ENCODE assay signal across 8 cellular contexts in the genomic region with DNA sequence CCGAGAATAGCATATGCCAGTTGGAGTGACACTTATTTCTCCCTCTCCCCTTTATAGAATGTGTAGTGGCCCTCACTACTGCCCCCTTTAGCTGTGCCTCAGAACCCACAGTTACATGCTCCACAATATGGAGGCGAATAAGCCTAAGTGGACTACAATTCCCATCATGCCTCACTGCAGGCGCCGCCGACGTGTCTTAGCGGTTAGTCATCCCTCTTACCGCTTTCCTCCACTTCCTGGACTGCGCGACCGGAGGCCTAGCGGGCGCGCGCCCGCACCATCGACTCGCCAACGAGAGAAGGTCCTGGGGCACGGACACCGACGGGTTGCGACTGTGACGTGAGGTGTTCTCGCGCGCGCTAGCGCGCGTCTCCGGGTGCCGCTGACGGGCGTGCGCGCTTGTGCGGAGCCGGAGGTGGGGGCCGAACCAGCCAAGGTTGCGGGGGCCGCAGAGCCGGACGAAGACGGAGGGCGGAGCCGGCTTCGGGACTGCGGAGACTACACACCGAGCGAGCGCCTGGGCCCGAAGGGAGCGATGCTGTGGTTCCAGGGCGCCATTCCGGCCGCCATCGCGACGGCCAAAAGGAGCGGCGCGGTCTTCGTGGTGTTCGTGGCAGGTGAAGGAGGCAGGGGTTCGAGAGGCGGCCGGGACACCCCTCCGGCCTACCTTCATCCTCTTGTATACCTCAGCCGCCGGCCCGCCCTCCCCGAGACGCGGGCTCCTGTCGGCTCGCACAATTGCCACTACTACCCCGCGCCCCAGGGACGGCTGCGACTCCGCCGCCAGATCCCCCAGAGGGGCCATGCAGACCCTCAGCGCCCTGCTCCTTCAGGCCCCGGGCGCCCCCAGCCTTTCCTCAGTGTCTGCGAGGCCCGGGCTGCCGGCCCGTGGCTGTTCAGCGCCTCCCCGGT. TPM values are rescaled to one million over a fixed set of nuclear protein-coding genes. Genes with fewer than 3 reads are reported as not detected.
A peak's percentile ranks its signal among the peaks of the same experiment; 100 is the strongest.
DNase-seq lines count a peak whose midpoint lies in the region; ATAC-seq and TF ChIP-seq lines count a peak whose summit lies in the region.

A gene with protein sequence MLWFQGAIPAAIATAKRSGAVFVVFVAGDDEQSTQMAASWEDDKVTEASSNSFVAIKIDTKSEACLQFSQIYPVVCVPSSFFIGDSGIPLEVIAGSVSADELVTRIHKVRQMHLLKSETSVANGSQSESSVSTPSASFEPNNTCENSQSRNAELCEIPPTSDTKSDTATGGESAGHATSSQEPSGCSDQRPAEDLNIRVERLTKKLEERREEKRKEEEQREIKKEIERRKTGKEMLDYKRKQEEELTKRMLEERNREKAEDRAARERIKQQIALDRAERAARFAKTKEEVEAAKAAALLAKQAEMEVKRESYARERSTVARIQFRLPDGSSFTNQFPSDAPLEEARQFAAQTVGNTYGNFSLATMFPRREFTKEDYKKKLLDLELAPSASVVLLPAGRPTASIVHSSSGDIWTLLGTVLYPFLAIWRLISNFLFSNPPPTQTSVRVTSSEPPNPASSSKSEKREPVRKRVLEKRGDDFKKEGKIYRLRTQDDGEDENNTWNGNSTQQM (plus strand): TSS at position 461 of the 912 bp plus-strand sequence. CDS start 75 bp downstream, at position 536.

- H3K4me3 ChIP-seq in gastroesophageal sphincter (peak within 1 kb of the TSS; percentile 76 to 96), suprapubic skin (peak within 1 kb of the TSS; percentile 99)

- H3K27me3 ChIP-seq in gastroesophageal sphincter (no peaks in the 10 kb centered on the region), suprapubic skin (no peaks in the 10 kb centered on the region)

- peak within 1 kb of the TSS; percentile 98 for H3K4me3 Mint-ChIP-seq in activated naive CD4-positive, alpha-beta T cell treated with anti-CD3 and anti-CD28 coated beads, Interleukin-2, amount 10 ng/mL, durations not matched to agents 7 days and 5 days

- 2 to 20% methylated on average over 1 to 16 of the region's 92 CpGs for WGBS in gastroesophageal sphincter (ENCODE audit: low coverage in 1 of 2), 2 donors
- WGBS in suprapubic skin, result 1% methylated on average over 64 of the region's 92 CpGs

- TF ChIP-seq EP300 in gastroesophageal sphincter (IDR thresholded peaks at IDR 0.05), result no peak
- no peak for TF ChIP-seq EP300 in suprapubic skin (IDR thresholded peaks at IDR 0.05)

- H3K9me3 ChIP-seq in gastroesophageal sphincter (no peaks in the 10 kb centered on the region), suprapubic skin (no peaks in the 10 kb centered on the region)

- peak in 3 of 4 experiments; percentile 18 to 43 (median 31) for TF ChIP-seq CTCF in gastroesophageal sphincter (IDR thresholded peaks at IDR 0.05)
- TF ChIP-seq CTCF in suprapubic skin (IDR thresholded peaks at IDR 0.05), result no peak

- ATAC-seq in gastroesophageal sphincter, result peak; percentile 99

- peaks cover 36% of the 10 kb centered on the region for H3K4me1 Mint-ChIP-seq in activated naive CD4-positive, alpha-beta T cell treated with anti-CD3 and anti-CD28 coated beads, Interleukin-2, amount 10 ng/mL, durations not matched to agents 7 days and 5 days

- CTCF ChIA-PET in HEK293T (lab: Yijun Ruan, JAX), result no interaction called here
- CTCF ChIA-PET in activated naive CD4-positive, alpha-beta T cell treated with anti-CD3 and anti-CD28 coated beads, Interleukin-2, amount 10 ng/mL, durations not matched to agents 7 days and 5 days (lab: Charles Lee), result interaction anchor here (0.9 kb wide), 1 partner anchor 11 kb away, joined by 3 read pairs; no protein-coding TSS in a partner anchor

- TF ChIP-seq POLR2A in gastroesophageal sphincter (IDR thresholded peaks at IDR 0.05) (peak; percentile 89 to 90), suprapubic skin (IDR thresholded peaks at IDR 0.05) (peak; percentile 23 to 93)

- POLR2A ChIA-PET in HEK293T (lab: Yijun Ruan, JAX), result interaction anchor here (1.1 kb wide), 1 partner anchor 21 kb away, joined by 4 read pairs; no protein-coding TSS in a partner anchor

- peak within 1 kb of the TSS; percentile 96 to 100 (median 99) for H3K27ac ChIP-seq in gastroesophageal sphincter
- H3K27ac ChIP-seq in suprapubic skin, result peak within 1 kb of the TSS; percentile 98

- peak within 1 kb of the TSS; percentile 99 for H3K27ac Mint-ChIP-seq in activated naive CD4-positive, alpha-beta T cell treated with anti-CD3 and anti-CD28 coated beads, Interleukin-2, amount 10 ng/mL, durations not matched to agents 7 days and 5 days

- H3K36me3 ChIP-seq in gastroesophageal sphincter, result no peaks in the 10 kb centered on the region
- no peaks in the 10 kb centered on the region for H3K36me3 ChIP-seq in suprapubic skin

- H3K36me3 Mint-ChIP-seq in activated naive CD4-positive, alpha-beta T cell treated with anti-CD3 and anti-CD28 coated beads, Interleukin-2, amount 10 ng/mL, durations not matched to agents 7 days and 5 days, result peaks cover 30% of the 10 kb centered on the region

- peaks cover 2% of the 10 kb centered on the region for H3K9me3 Mint-ChIP-seq in activated naive CD4-positive, alpha-beta T cell treated with anti-CD3 and anti-CD28 coated beads, Interleukin-2, amount 10 ng/mL, durations not matched to agents 7 days and 5 days

- no peaks in the 10 kb centered on the region for H3K27me3 Mint-ChIP-seq in activated naive CD4-positive, alpha-beta T cell treated with anti-CD3 and anti-CD28 coated beads, Interleukin-2, amount 10 ng/mL, durations not matched to agents 7 days and 5 days

- DNase-seq in GM04503 (ENCODE audit: low read depth) (peak; percentile 95), HEK293T (ENCODE audit: extremely low spot score) (peak; percentile 94), MV-4-11 (lab: John Stamatoyannopoulos, UW) (peak; percentile 98), SK-N-DZ (ENCODE audit: low spot score) (peak; percentile 98), non-pigmented ciliary epithelial cell (ENCODE audit: low read depth) (peak; percentile 96), suprapubic skin (ENCODE audit: low spot score in 2 of 2) (peak; percentile 97 to 98)
- DNase-seq in activated naive CD4-positive, alpha-beta T cell treated with anti-CD3 and anti-CD28 coated beads, Interleukin-2, amount 10 ng/mL, durations not matched to agents 7 days and 5 days, result peak; percentile 97

- H3K4me1 ChIP-seq in gastroesophageal sphincter, result peaks cover 0 to 39% (median 6%) of the 10 kb centered on the region in 3 donors
- peaks cover 28% of the 10 kb centered on the region for H3K4me1 ChIP-seq in suprapubic skin

TF ChIP-seq in HEK293T, 16 proteins besides CTCF, POLR2A, EP300 and RAD21:
- no peak for TF ChIP-seq BHLHE40 (IDR thresholded peaks at IDR 0.05; ENCODE audit: borderline replicate concordance)
- TF ChIP-seq CTBP1 (IDR thresholded peaks at IDR 0.05; ENCODE audit: borderline replicate concordance), result 0 out of 2 replicates have a peak, but pooled peaks have one; percentile 47
- TF ChIP-seq HDGF (IDR thresholded peaks at IDR 0.05; ENCODE audit: borderline replicate concordance), result 0 out of 2 replicates have a peak, but pooled peaks have one; percentile 24
- TF ChIP-seq FOXK2 (IDR thresholded peaks at IDR 0.05), result no peak
- TF ChIP-seq SUZ12 (IDR thresholded peaks at IDR 0.05), result no peak
- TF ChIP-seq FOXA1 (IDR thresholded peaks at IDR 0.05), result no peak
- no peak for TF ChIP-seq LEF1 (IDR thresholded peaks at IDR 0.05; ENCODE audit: borderline replicate concordance)
- peak; percentile 82 for TF ChIP-seq ELF4 (IDR thresholded peaks at IDR 0.05)
- no peak for TF ChIP-seq L3MBTL2 (conservative IDR thresholded peaks at IDR 0.05)
- TF ChIP-seq SP1 (IDR thresholded peaks at IDR 0.05), result no peak
- no peak for TF ChIP-seq NFRKB (IDR thresholded peaks at IDR 0.05)
- TF ChIP-seq, protein P1, sequence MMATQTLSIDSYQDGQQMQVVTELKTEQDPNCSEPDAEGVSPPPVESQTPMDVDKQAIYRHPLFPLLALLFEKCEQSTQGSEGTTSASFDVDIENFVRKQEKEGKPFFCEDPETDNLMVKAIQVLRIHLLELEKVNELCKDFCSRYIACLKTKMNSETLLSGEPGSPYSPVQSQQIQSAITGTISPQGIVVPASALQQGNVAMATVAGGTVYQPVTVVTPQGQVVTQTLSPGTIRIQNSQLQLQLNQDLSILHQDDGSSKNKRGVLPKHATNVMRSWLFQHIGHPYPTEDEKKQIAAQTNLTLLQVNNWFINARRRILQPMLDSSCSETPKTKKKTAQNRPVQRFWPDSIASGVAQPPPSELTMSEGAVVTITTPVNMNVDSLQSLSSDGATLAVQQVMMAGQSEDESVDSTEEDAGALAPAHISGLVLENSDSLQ (IDR thresholded peaks at IDR 0.05), result peak; percentile 84
- no peak for TF ChIP-seq ZNF384 (IDR thresholded peaks at IDR 0.05)
- no peak for TF ChIP-seq ARNT (IDR thresholded peaks at IDR 0.05)
- TF ChIP-seq FOXM1 (IDR thresholded peaks at IDR 0.05; ENCODE audit: borderline replicate concordance), result no peak; the same call in 1 of the 2 replicates
- no peak for TF ChIP-seq TARDBP (IDR thresholded peaks at IDR 0.05)
TF ChIP-seq in HEK293T: peak in this region for 4.

RNA-seq across cellular contexts. Expression of the gene that starts here (rescaled TPM):
- 47.9 TPM in 2 replicates for polyA plus RNA-seq in SK-N-DZ (2014; cell fraction: cytosol; rRNA removed)
- 123 and 153 TPM in 2 replicates for polyA plus RNA-seq in SK-N-DZ (2014; cell fraction: nucleus; rRNA removed)
- total RNA-seq in gastroesophageal sphincter, result 10 to 100 TPM; 41.0 to 75.6 (median 59.9) TPM
- 10 to 100 TPM; 61.7 to 88.3 (median 69.3) TPM for total RNA-seq in suprapubic skin

Comparison
In these comparisons a context has a peak if more than half of its experiments do, and no peak if none do; other contexts are left out.
1. Peak in every context shown above with its lines: DNase-seq, ATAC-seq, H3K4me3 ChIP-seq and H3K27ac ChIP-seq.
2. CTCF ChIP-seq: peak in gastroesophageal sphincter (3 of 4); none in suprapubic skin (0 of 2).